Comparison of ENCODE assay signal across 1 cellular context in genomic region chr1:46166521-46167462, GRCh38.
TF ChIP-seq lines count a peak whose summit lies in the region.

No MANE protein-coding gene starts in this region.

TF ChIP-seq in GM23338, 12 proteins besides CTCF, POLR2A, EP300 and RAD21 (continued from another document):
- TF ChIP-seq REST (IDR thresholded peaks at IDR 0.05; ENCODE audit: unreplicated experiment) (no peak), POLR2AphosphoS5 (IDR thresholded peaks at IDR 0.05; ENCODE audit: low read depth) (no peak), ZNF462 (CRISPR knock-in tag; IDR thresholded peaks at IDR 0.05) (no peak), ZNF114 (CRISPR knock-in tag; IDR thresholded peaks at IDR 0.05) (no peak)
